ENCODE assay signal across 17 cellular contexts in the genomic region with DNA sequence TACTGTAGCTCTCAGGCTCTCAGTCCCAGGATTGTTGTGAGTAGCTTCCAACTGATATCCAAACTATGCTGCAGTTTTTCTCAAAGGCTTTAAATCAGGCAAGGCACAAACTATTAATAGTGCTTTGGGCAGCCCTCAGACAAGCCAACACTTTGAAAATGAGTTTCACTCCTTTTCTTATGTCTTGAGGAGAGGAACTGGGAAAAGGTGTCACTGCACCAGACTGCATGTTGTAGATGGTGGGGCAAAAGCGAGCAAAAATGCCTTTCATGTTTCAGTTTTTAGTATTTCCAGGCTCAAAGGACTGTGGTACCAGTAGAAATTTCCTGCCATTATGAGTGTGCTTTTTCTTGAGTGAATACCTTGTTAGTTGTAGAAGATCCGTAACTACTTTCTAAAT. TPM values are rescaled to one million over a fixed set of nuclear protein-coding genes. Genes with fewer than 3 reads are reported as not detected.
DNase-seq lines count a peak whose midpoint lies in the region; ATAC-seq and TF ChIP-seq lines count a peak whose summit lies in the region.
"Had no signal": no experiment of that assay in that cellular context is flagged by ENCODE, and none has a peak within 500 bp of the region (broad histone marks: within the 10 kb centered on the region; RNA-seq: fewer than 3 reads in every experiment).

No MANE protein-coding gene starts in this region.

- H3K27me3 ChIP-seq in thoracic aorta (replicated peaks; ENCODE audit: insufficient read depth) (no peaks in the 10 kb centered on the region), stomach (no peaks in the 10 kb centered on the region)

- no peaks in the 10 kb centered on the region for H3K36me3 ChIP-seq in thoracic aorta
- no peaks in the 10 kb centered on the region for H3K36me3 ChIP-seq in stomach

- intact Hi-C loops in stomach (cut with DNase I; ENCODE audit: low total_unique reads) = no loop called here

- peaks cover 0 to 5% of the 10 kb centered on the region in 2 donors for H3K4me1 ChIP-seq in thoracic aorta (ENCODE audit: control insufficient read depth in 1 of 2, low read depth in 2 of 2)
- no peaks in the 10 kb centered on the region for H3K4me1 ChIP-seq in stomach

- H3K4me3 Mint-ChIP-seq in chondrocyte (ENCODE audit: unreplicated experiment) = no peak overlapping the region
- H3K4me3 Mint-ChIP-seq: CD4-positive, CD25-positive, alpha-beta regulatory T cell had no signal

- no peak for DNase-seq in thoracic aorta (ENCODE audit: low spot score)
- DNase-seq in chondrocyte (ENCODE audit: low spot score) = no peak
- DNase-seq in stomach = no peak
- DNase-seq in NCI-H187 (lab: John Stamatoyannopoulos, UW) = no peak
- DNase-seq: ACHN; CD4-positive, CD25-positive, alpha-beta regulatory T cell; DMS53; NCI-H1436 treated with DMSO at 0.1 percent for 48 hours; NCI-H2081 treated with DMSO at 0.1 percent for 48 hours; NCI-H2227 treated with DMSO at 0.1 percent for 48 hours; NCI-H526 treated with DMSO at 0.1 percent for 48 hours; PC-3; T-helper 9 cell had no signal

- TF ChIP-seq CTCF in thoracic aorta (IDR thresholded peaks at IDR 0.05) (no peak), chondrocyte (IDR thresholded peaks at IDR 0.05) (no peak), stomach (IDR thresholded peaks at IDR 0.05) (no peak)

- peak; percentile 43 for ATAC-seq in GM19452 (IDR thresholded peaks at IDR 0.05; ENCODE audit: unreplicated experiment)
- peak; percentile 68 for ATAC-seq in HG02623 (IDR thresholded peaks at IDR 0.05; ENCODE audit: unreplicated experiment)
- ATAC-seq in HG03442 (IDR thresholded peaks at IDR 0.05; ENCODE audit: unreplicated experiment) = peak; percentile 73
- no peak for ATAC-seq in thoracic aorta (ENCODE audit: insufficient number of reproducible peaks, low FRiP score, low read depth)
- ATAC-seq: PC-3 had no signal

- TF ChIP-seq POLR2A in stomach (IDR thresholded peaks at IDR 0.05) = no peak

- H3K4me1 Mint-ChIP-seq in chondrocyte (ENCODE audit: low read depth) = no peaks in the 10 kb centered on the region
- H3K4me1 Mint-ChIP-seq: CD4-positive, CD25-positive, alpha-beta regulatory T cell had no signal

- H3K36me3 Mint-ChIP-seq in chondrocyte (ENCODE audit: low read depth) = no peaks in the 10 kb centered on the region
- H3K36me3 Mint-ChIP-seq: CD4-positive, CD25-positive, alpha-beta regulatory T cell had no signal

- no peak for TF ChIP-seq EP300 in stomach (IDR thresholded peaks at IDR 0.05)

- H3K9me3 ChIP-seq in thoracic aorta = no peaks in the 10 kb centered on the region
- no peaks in the 10 kb centered on the region for H3K9me3 ChIP-seq in stomach

- H3K27ac ChIP-seq in thoracic aorta (peak overlapping the region; percentile 47 to 57), stomach (no peak overlapping the region)

- H3K9me3 Mint-ChIP-seq in chondrocyte (ENCODE audit: low read depth) = no peaks in the 10 kb centered on the region
- H3K9me3 Mint-ChIP-seq: CD4-positive, CD25-positive, alpha-beta regulatory T cell had no signal

- no peaks in the 10 kb centered on the region for H3K27me3 Mint-ChIP-seq in chondrocyte (ENCODE audit: low read depth)

- no peak overlapping the region for H3K27ac Mint-ChIP-seq in chondrocyte (ENCODE audit: unreplicated experiment)
- H3K27ac Mint-ChIP-seq: CD4-positive, CD25-positive, alpha-beta regulatory T cell had no signal

- 88 to 96% (median 95%) methylated on average over 2 of the region's 2 CpGs; no CpG with 5 or more reads in 2 of the 5 donors for WGBS in stomach, 5 donors

- H3K4me3 ChIP-seq in thoracic aorta = peak overlapping the region; percentile 31
- no peak overlapping the region for H3K4me3 ChIP-seq in stomach

RNA-seq across cellular contexts. Expression of a gene that starts 39.1 kb away (rescaled TPM):
- 10 to 100 TPM; 13.1 to 14.0 TPM for total RNA-seq in thoracic aorta
- total RNA-seq in chondrocyte = not detected in 3 replicates
- 10 to 100 TPM in 1 of 5 donors, 1 to 10 TPM in 2, not detected in 2; 3.7 to 14.8 (median 4.0) TPM for total RNA-seq in stomach
- polyA plus RNA-seq in stomach = 1 to 10 TPM in 2 of 3 donors, not detected in 1; 2.9 to 4.1 TPM
- total RNA-seq: CD4-positive, CD25-positive, alpha-beta regulatory T cell; HT-29; PC-3 had no signal

RNA-seq across cellular contexts. Expression of a gene that starts 54.6 kb away (rescaled TPM):
- total RNA-seq in thoracic aorta (100 to 1,000 TPM; 125 to 133 TPM), chondrocyte (not detected in 3 replicates), stomach (100 to 1,000 TPM in 2 of 5 donors, 10 to 100 TPM in 1, under 1 TPM in 1, not detected in 1; 0.58 to 256 (median 94.8) TPM)
- polyA plus RNA-seq in stomach = 100 to 1,000 TPM in 2 of 3 donors, 1 to 10 TPM in 1; 3.4 to 555 (median 400) TPM
- total RNA-seq: CD4-positive, CD25-positive, alpha-beta regulatory T cell; HT-29; PC-3 had no signal

Comparison
In these comparisons a context has a peak if more than half of its experiments do, and no peak if none do; other contexts are left out.
1. H3K27ac ChIP-seq: peak in thoracic aorta (2 of 2); none in stomach (0 of 5).